In genomic region chr13:58953638-58954037, GRCh38 we compare ENCODE assay signal across 9 cellular contexts.
DNase-seq lines count a peak whose midpoint lies in the region; ATAC-seq and TF ChIP-seq lines count a peak whose summit lies in the region.
"Had no signal": no experiment of that assay in that cellular context is flagged by ENCODE, and none has a peak within 500 bp of the region (broad histone marks: within the 10 kb centered on the region; RNA-seq: fewer than 3 reads in every experiment).

No MANE protein-coding gene starts in this region.

- H3K23ac ChIP-seq in H9 (ENCODE audit: insufficient read length, low read depth, low read length) = no peak overlapping the region

- H3F3A ChIP-seq in PC-3 (ENCODE audit: low read length, unreplicated experiment) = no peaks in the 10 kb centered on the region

- H4K8ac ChIP-seq in H9 (replicated peaks; ENCODE audit: insufficient read length, low read depth, low read length) = no peak overlapping the region

- POLR2A ChIA-PET in T-cell (lab: Charles Lee) = no interaction called here
- POLR2A ChIA-PET in PC-3 (lab: Charles Lee; ENCODE audit: unreplicated experiment) = no interaction called here

- ATAC-seq in GM18870 (IDR thresholded peaks at IDR 0.05; ENCODE audit: unreplicated experiment) (peak; percentile 86), HG03575 (IDR thresholded peaks at IDR 0.05; ENCODE audit: extremely low read depth, insufficient number of reproducible peaks, low FRiP score, unreplicated experiment) (peak; percentile 95), T-cell (replicated peaks in 1 of 4) (no peak), PC-3 (no peak)

- no CpG with 5 or more reads among the region's 1 CpG for WGBS in H9 (ENCODE audit: extremely low coverage, insufficient read length, low lambda C conversion rate)

- H3K4me1 Mint-ChIP-seq in H9 = peaks cover 0 to 3% of the 10 kb centered on the region in 2 experiments; a peak in 1 of 4 replicates
- H3K4me1 Mint-ChIP-seq in T-cell = no peaks in the 10 kb centered on the region

- no peak overlapping the region for H2BK5ac ChIP-seq in H9 (ENCODE audit: insufficient read length, low read length)

- H3K4ac ChIP-seq in H9 (ENCODE audit: low read depth, low read length) = no peak overlapping the region

- H3K79me1 ChIP-seq in H9 (ENCODE audit: insufficient read depth, low read depth, low read length, poor library complexity, severe bottlenecking) = no peaks in the 10 kb centered on the region

- H3K4me2 ChIP-seq in H9 (ENCODE audit: insufficient read depth, insufficient read length, low read length) = no peak overlapping the region
- H3K4me2 ChIP-seq in PC-3 (ENCODE audit: low read length) = no peak overlapping the region

- no peak overlapping the region for H3K56ac ChIP-seq in H9 (ENCODE audit: insufficient read length, low read depth, low read length)

- no peaks in the 10 kb centered on the region for H3K9me2 ChIP-seq in PC-3 (replicated peaks; ENCODE audit: low read length)

- no peak overlapping the region for H2BK120ac ChIP-seq in H9 (ENCODE audit: low read depth, low read length, poor library complexity, severe bottlenecking)

- H3K4me3 Mint-ChIP-seq in H9 (no peak overlapping the region), T-cell (no peak overlapping the region)

- CTCF ChIA-PET in T-cell (lab: Charles Lee) = no interaction called here
- CTCF ChIA-PET in PC-3 (lab: Charles Lee) = no interaction called here

- H3K9ac ChIP-seq in H9 (ENCODE audit: extremely low read depth, insufficient read length, low read length) (no peak overlapping the region), PC-3 (ENCODE audit: low read length) (no peak overlapping the region)

- no peak overlapping the region for H3K14ac ChIP-seq in H9 (ENCODE audit: insufficient read depth, low read length)

- H3K36me3 Mint-ChIP-seq in H9 (ENCODE audit: insufficient read depth in 1 of 3, low read depth in 3 of 3) (peaks cover 20 to 27% (median 26%) of the 10 kb centered on the region in 3 experiments), T-cell (no peaks in the 10 kb centered on the region)

- H3T11ph ChIP-seq in H9 (ENCODE audit: low read length) = no peak overlapping the region

- no peaks in the 10 kb centered on the region for H4K20me1 ChIP-seq in H9 (ENCODE audit: control insufficient read depth, insufficient read depth, insufficient read length)
- no peaks in the 10 kb centered on the region for H4K20me1 ChIP-seq in PC-3 (ENCODE audit: low read length)

- no peaks in the 10 kb centered on the region for H3K27me3 ChIP-seq in H9 (ENCODE audit: insufficient read depth, low read length)
- no peaks in the 10 kb centered on the region for H3K27me3 ChIP-seq in PC-3 (ENCODE audit: low read length)
- H3K27me3 ChIP-seq: vagina had no signal

- no peak overlapping the region for H4K91ac ChIP-seq in H9 (ENCODE audit: insufficient read length, low read depth, low read length)

- no peak overlapping the region for H3K18ac ChIP-seq in H9 (ENCODE audit: insufficient read length, low read depth, low read length)

- H3K27ac ChIP-seq in H9 (ENCODE audit: insufficient read length, low read depth, low read length) (no peak overlapping the region), PC-3 (ENCODE audit: low read length) (no peak overlapping the region)
- H3K27ac ChIP-seq: vagina had no signal

- H2BK15ac ChIP-seq in H9 (ENCODE audit: low read depth, low read length) = no peak overlapping the region

- no peak overlapping the region for H2BK20ac ChIP-seq in H9 (ENCODE audit: low read depth, low read length, poor library complexity, severe bottlenecking)

- no peak overlapping the region for H2AK5ac ChIP-seq in H9 (ENCODE audit: insufficient read length, low read length)

- H3K36me3 ChIP-seq in PC-3 (ENCODE audit: low read depth, low read length) = no peaks in the 10 kb centered on the region
- H3K36me3 ChIP-seq: vagina had no signal

- peaks cover 13% of the 10 kb centered on the region for H3K9me3 ChIP-seq in H9 (ENCODE audit: control insufficient read depth, low read depth, low read length)
- no peaks in the 10 kb centered on the region for H3K9me3 ChIP-seq in PC-3 (ENCODE audit: low read length)
- H3K9me3 ChIP-seq: vagina had no signal

- TF ChIP-seq CTCF in H9 (conservative IDR thresholded peaks at IDR 0.05) = no peak
- no peak for TF ChIP-seq CTCF in PC-3 (conservative IDR thresholded peaks at IDR 0.05; ENCODE audit: low read depth, low read length)

- no TSS peak for BruUV-seq in PC-3 (replicated peaks; lab: Mats Ljungman, UMichigan)

- peak overlapping the region; percentile 80 for H2AFZ ChIP-seq in H9 (ENCODE audit: low read length)
- H2AFZ ChIP-seq in PC-3 (ENCODE audit: low read length) = no peak overlapping the region

- H3K4me1 ChIP-seq in H9 (ENCODE audit: insufficient read depth, low read length) (no peaks in the 10 kb centered on the region), PC-3 (ENCODE audit: insufficient read depth, low read length) (no peaks in the 10 kb centered on the region)
- H3K4me1 ChIP-seq: vagina had no signal

- H2BK12ac ChIP-seq in H9 (ENCODE audit: insufficient read length, low read depth, low read length) = no peak overlapping the region

- no peak overlapping the region for H4K5ac ChIP-seq in H9 (ENCODE audit: insufficient read length, low read depth, low read length)

- H3K9me3 Mint-ChIP-seq in H9 (peaks cover 29 to 31% of the 10 kb centered on the region in 2 experiments), T-cell (peaks cover 10 to 27% (median 13%) of the 10 kb centered on the region in 3 donors)

- no peak overlapping the region for H3K27ac Mint-ChIP-seq in H9
- H3K27ac Mint-ChIP-seq in T-cell = no peak overlapping the region

- H3K27me3 Mint-ChIP-seq in H9 (ENCODE audit: low read depth) (no peaks in the 10 kb centered on the region), T-cell (no peaks in the 10 kb centered on the region)

- H3K79me2 ChIP-seq in H9 (ENCODE audit: insufficient read depth, low read length) = no peaks in the 10 kb centered on the region
- H3K79me2 ChIP-seq in PC-3 (ENCODE audit: low read length) = no peaks in the 10 kb centered on the region

- H3K23me2 ChIP-seq in H9 (ENCODE audit: insufficient read length, low read depth, low read length, poor library complexity, severe bottlenecking) = no peaks in the 10 kb centered on the region

- intact Hi-C loops in PC-3 (cut with micrococcal nuclease) = no loop called here

- DNase-seq in H9 (no peak), astrocyte of the hippocampus (ENCODE audit: low read depth, low spot score) (peak; percentile 21), pons (ENCODE audit: low spot score) (no peak), T-cell (no peak), NCI-H1048 (lab: John Stamatoyannopoulos, UW) (no peak), PC-3 (no peak)

- no peak overlapping the region for H3K4me3 ChIP-seq in PC-3 (ENCODE audit: low read length)
- H3K4me3 ChIP-seq: vagina had no signal

Comparison
In these comparisons a context has a peak if more than half of its experiments do, and no peak if none do; other contexts are left out.
1. ATAC-seq: peak in GM18870 (single experiment) and HG03575 (single experiment); none in T-cell (0 of 4) and PC-3 (single experiment).